In the genomic region with DNA sequence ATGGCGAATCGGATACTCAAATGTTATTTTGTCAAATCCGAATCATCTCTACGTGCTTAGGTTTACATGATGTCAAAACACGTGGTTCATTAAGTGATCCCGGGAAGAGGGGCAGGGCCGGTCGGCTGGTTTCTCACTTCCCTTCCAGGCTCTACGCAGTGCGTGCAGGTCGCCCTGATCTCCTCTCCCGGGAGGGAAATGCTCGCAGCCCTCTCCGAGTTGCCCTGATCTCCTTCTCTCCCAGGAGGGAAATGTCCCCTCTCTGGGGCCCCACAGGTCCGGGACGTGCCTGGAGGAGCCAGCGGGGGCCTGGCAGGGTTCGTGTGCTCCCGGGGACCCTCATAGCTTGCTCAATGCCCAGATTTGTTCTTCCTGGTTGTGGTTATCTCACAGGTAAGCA, we compare ENCODE assay signal across 1 cellular context.
TF ChIP-seq lines count a peak whose summit lies in the region.

No MANE protein-coding gene starts in this region.

TF ChIP-seq in H1, 55 proteins besides CTCF, POLR2A, EP300 and RAD21 (continued from another document):
- TF ChIP-seq, protein P1, sequence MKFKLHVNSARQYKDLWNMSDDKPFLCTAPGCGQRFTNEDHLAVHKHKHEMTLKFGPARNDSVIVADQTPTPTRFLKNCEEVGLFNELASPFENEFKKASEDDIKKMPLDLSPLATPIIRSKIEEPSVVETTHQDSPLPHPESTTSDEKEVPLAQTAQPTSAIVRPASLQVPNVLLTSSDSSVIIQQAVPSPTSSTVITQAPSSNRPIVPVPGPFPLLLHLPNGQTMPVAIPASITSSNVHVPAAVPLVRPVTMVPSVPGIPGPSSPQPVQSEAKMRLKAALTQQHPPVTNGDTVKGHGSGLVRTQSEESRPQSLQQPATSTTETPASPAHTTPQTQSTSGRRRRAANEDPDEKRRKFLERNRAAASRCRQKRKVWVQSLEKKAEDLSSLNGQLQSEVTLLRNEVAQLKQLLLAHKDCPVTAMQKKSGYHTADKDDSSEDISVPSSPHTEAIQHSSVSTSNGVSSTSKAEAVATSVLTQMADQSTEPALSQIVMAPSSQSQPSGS (IDR thresholded peaks at IDR 0.05; ENCODE audit: low read length): no peak
